23 cellular contexts compared by ENCODE assay signal in genomic region chr1:235054961-235055360, GRCh38.
"Had no signal": no experiment of that assay in that cellular context is flagged by ENCODE, and none has a peak within 500 bp of the region (broad histone marks: within the 10 kb centered on the region; RNA-seq: fewer than 3 reads in every experiment).

No MANE protein-coding gene starts in this region.

- H3K36me3 ChIP-seq: gastrocnemius medialis, prostate gland, suprapubic skin, transverse colon had no signal

- H3K9me3 ChIP-seq: gastrocnemius medialis, prostate gland, suprapubic skin, transverse colon had no signal

- DNase-seq: activated CD4-positive, alpha-beta memory T cell treated with anti-CD3 and anti-CD28 coated beads, Interleukin-2, amount 10 ng/mL, durations not matched to agents 7 days and 5 days; activated CD4-positive, alpha-beta T cell treated with anti-CD3 and anti-CD28 coated beads for 48 hours; activated CD4-positive, CD25-positive, alpha-beta regulatory T cell; activated CD8-positive, alpha-beta memory T cell treated with anti-CD3 and anti-CD28 coated beads, Interleukin-2, amount 10 ng/mL, durations not matched to agents 7 days and 5 days; activated naive CD4-positive, alpha-beta T cell treated with anti-CD3 and anti-CD28 coated beads, Interleukin-2, amount 10 ng/mL, durations not matched to agents 7 days and 5 days; activated naive CD8-positive, alpha-beta T cell treated with anti-CD3 and anti-CD28 coated beads, Interleukin-2, amount 50 U/mL, for 24 hours; activated T-cell treated with anti-CD3 and anti-CD28 coated beads, Interleukin-2, amount 50 U/mL, for 1 hour; anterior cingulate cortex; central memory CD4-positive, alpha-beta T cell; gastrocnemius medialis; head of caudate nucleus; mesendoderm; nephron progenitor cell; occipital lobe; right cardiac atrium; small intestine; stimulated activated CD4-positive, alpha-beta T cell treated with anti-CD3 and anti-CD28 coated beads, Interleukin-15, amount 100 ng/mL, for 24 hours; stimulated activated CD4-positive, alpha-beta T cell treated with anti-CD3 and anti-CD28 coated beads, Interleukin-2, amount 100 ng/mL, for 48 hours; stimulated activated naive CD8-positive, alpha-beta T cell treated with anti-CD3 and anti-CD28 coated beads, Interleukin-15, amount 100 ng/mL, for 72 hours; T1000; transverse colon had no signal

- H3K4me1 ChIP-seq: prostate gland had no signal

- H3K4me3 ChIP-seq: gastrocnemius medialis, prostate gland, suprapubic skin, transverse colon had no signal

- H3K27ac ChIP-seq: gastrocnemius medialis, prostate gland, suprapubic skin, transverse colon had no signal

- H3K27me3 ChIP-seq: gastrocnemius medialis, suprapubic skin, transverse colon had no signal

- ATAC-seq: activated CD8-positive, alpha-beta memory T cell treated with anti-CD3 and anti-CD28 coated beads, Interleukin-2, amount 10 ng/mL, durations not matched to agents 7 days and 5 days; activated naive CD8-positive, alpha-beta T cell treated with anti-CD3 and anti-CD28 coated beads, Interleukin-2, amount 50 U/mL, for 24 hours; gastrocnemius medialis; right cardiac atrium; stimulated activated naive CD8-positive, alpha-beta T cell treated with anti-CD3 and anti-CD28 coated beads, Interleukin-15, amount 100 ng/mL, for 72 hours had no signal
